Comparison of ENCODE assay signal across 8 cellular contexts in the genomic region with DNA sequence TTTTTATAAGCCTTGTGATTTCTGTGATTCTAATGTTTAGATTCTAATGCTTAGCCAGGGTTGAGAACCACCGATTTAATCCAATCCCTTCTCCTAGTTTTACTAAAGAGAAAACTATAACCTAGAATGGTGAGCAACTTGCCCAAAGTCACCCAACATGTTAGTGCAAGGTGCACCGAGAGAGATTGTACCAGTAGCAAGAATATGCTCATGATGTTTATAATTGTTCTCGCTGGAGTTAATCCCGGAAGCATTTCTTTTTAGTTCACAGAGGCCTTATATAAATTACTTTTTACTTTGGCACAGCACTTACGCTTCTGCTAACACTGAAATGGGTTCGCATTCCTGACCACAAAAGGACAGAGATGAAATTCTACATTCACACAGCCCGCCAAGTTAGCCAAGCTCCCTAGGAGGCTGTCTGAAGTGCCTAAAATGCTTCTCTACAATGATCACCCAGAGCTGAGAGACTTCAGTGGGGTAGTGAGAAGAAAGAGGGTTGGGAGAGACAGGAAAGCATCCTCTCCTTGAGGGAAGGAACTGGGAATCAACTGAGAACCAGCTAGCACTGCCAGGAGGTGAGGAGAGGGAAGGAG. TPM values are rescaled to one million over a fixed set of nuclear protein-coding genes. Genes with fewer than 3 reads are reported as not detected.
A peak's percentile ranks its signal among the peaks of the same experiment; 100 is the strongest.
DNase-seq lines count a peak whose midpoint lies in the region; ATAC-seq and TF ChIP-seq lines count a peak whose summit lies in the region.

No MANE protein-coding gene starts in this region.

- TF ChIP-seq POLR2A in NB4 (IDR thresholded peaks at IDR 0.05; ENCODE audit: extremely low read depth, insufficient read length), result no peak

- peaks cover 0 to 24% of the 10 kb centered on the region in 2 donors for H3K36me3 Mint-ChIP-seq in CD4-positive, alpha-beta memory T cell

- H3K27me3 ChIP-seq in CD4-positive, alpha-beta memory T cell (ENCODE audit: insufficient read depth, low read length), result no peaks in the 10 kb centered on the region
- H3K27me3 ChIP-seq in effector memory CD4-positive, alpha-beta T cell (replicated peaks; ENCODE audit: control insufficient read depth, insufficient read depth, low read length, poor library complexity, severe bottlenecking), result no peaks in the 10 kb centered on the region
- H3K27me3 ChIP-seq in neuron (ENCODE audit: insufficient read depth, low read length), result peaks cover 2% of the 10 kb centered on the region

- intact Hi-C loops in CD4-positive, alpha-beta memory T cell (cut with micrococcal nuclease), result loop anchor here (5.0 kb wide), 1 partner anchor 68 kb away; no protein-coding TSS in a partner anchor

- H3K27me3 Mint-ChIP-seq in CD4-positive, alpha-beta memory T cell, result peaks cover 0 to 1% of the 10 kb centered on the region in 2 donors

- H3K9me3 Mint-ChIP-seq in CD4-positive, alpha-beta memory T cell, result peaks cover 0 to 4% (median 0%) of the 10 kb centered on the region in 8 donors

- CTCF ChIA-PET in CD4-positive, alpha-beta memory T cell (lab: Charles Lee; ENCODE audit: partially characterized antibody), result interaction anchor here (1.1 to 5.1 kb wide), 7 partner anchors 10 to 114 kb away, joined by 3 to 44 read pairs (median 8); a partner anchor contains a TSS

- no peaks in the 10 kb centered on the region for H3K9me3 ChIP-seq in CD4-positive, alpha-beta memory T cell (ENCODE audit: control insufficient read depth in 1 of 2, low read length in 2 of 2)
- no peaks in the 10 kb centered on the region for H3K9me3 ChIP-seq in effector memory CD4-positive, alpha-beta T cell (ENCODE audit: control insufficient read depth, low read length)
- no peaks in the 10 kb centered on the region for H3K9me3 ChIP-seq in neuron (ENCODE audit: low read length)

- no peak for DNase-seq in CD4-positive, alpha-beta memory T cell
- DNase-seq in NB4 (ENCODE audit: low read depth) (no peak), mucosa of gallbladder (ENCODE audit: low spot score) (no peak), GDM1 (lab: John Stamatoyannopoulos, UW) (no peak)
- DNase-seq in effector memory CD4-positive, alpha-beta T cell, result no peak

- no peak for TF ChIP-seq CTCF in NB4 (IDR thresholded peaks at IDR 0.05; ENCODE audit: low read depth, low read length)

- peak overlapping the region; percentile 90 to 99 (median 94) for H3K4me3 Mint-ChIP-seq in CD4-positive, alpha-beta memory T cell

- ATAC-seq in HG02571 (IDR thresholded peaks at IDR 0.05; ENCODE audit: unreplicated experiment), result no peak
- ATAC-seq in GM21515 (IDR thresholded peaks at IDR 0.05; ENCODE audit: unreplicated experiment), result no peak

- POLR2A ChIA-PET in CD4-positive, alpha-beta memory T cell (lab: Charles Lee; ENCODE audit: partially characterized antibody), result interaction anchor here (0.7 to 4.0 kb wide), 18 partner anchors 9 to 413 kb away, joined by 3 to 42 read pairs (median 6); a partner anchor contains a TSS

- peak overlapping the region; percentile 94 to 99 (median 98) for H3K27ac Mint-ChIP-seq in CD4-positive, alpha-beta memory T cell

- H2AFZ ChIP-seq in neuron (ENCODE audit: low read depth, low read length), result peak overlapping the region; percentile 89

- peaks cover 31% of the 10 kb centered on the region for H3K4me1 ChIP-seq in CD4-positive, alpha-beta memory T cell (ENCODE audit: insufficient read depth, low read length)
- H3K4me1 ChIP-seq in effector memory CD4-positive, alpha-beta T cell (ENCODE audit: control insufficient read depth, insufficient read depth, low read length, poor library complexity, severe bottlenecking), result peaks cover 19% of the 10 kb centered on the region
- H3K4me1 ChIP-seq in neuron (ENCODE audit: insufficient read depth, low read length), result peaks cover 24% of the 10 kb centered on the region

- H3K36me3 ChIP-seq in CD4-positive, alpha-beta memory T cell (ENCODE audit: insufficient read depth, low read length), result peaks cover 7% of the 10 kb centered on the region
- peaks cover 15% of the 10 kb centered on the region for H3K36me3 ChIP-seq in effector memory CD4-positive, alpha-beta T cell (ENCODE audit: control insufficient read depth, insufficient read depth, low read length)
- peaks cover 1% of the 10 kb centered on the region for H3K36me3 ChIP-seq in neuron (ENCODE audit: insufficient read depth, low read length)

- H3K27ac ChIP-seq in CD4-positive, alpha-beta memory T cell (ENCODE audit: low read depth, low read length), result peak overlapping the region; percentile 91
- H3K27ac ChIP-seq in effector memory CD4-positive, alpha-beta T cell (ENCODE audit: insufficient read depth, low read length, poor library complexity, severe bottlenecking), result peak overlapping the region; percentile 91

- H3K4me3 ChIP-seq in CD4-positive, alpha-beta memory T cell (ENCODE audit: low read length in 2 of 2), result peak overlapping the region; percentile 30 to 99
- peak overlapping the region; percentile 77 for H3K4me3 ChIP-seq in NB4 (ENCODE audit: low read depth, low read length)
- H3K4me3 ChIP-seq in effector memory CD4-positive, alpha-beta T cell (ENCODE audit: insufficient read depth, low read depth, low read length, poor library complexity, severe bottlenecking), result peak overlapping the region; percentile 96
- H3K4me3 ChIP-seq in neuron (ENCODE audit: low read length), result peak overlapping the region; percentile 86

- peaks cover 16 to 43% (median 32%) of the 10 kb centered on the region in 4 donors for H3K4me1 Mint-ChIP-seq in CD4-positive, alpha-beta memory T cell

RNA-seq across cellular contexts. Expression of a gene that starts 0.6 kb away (rescaled TPM):
- total RNA-seq in CD4-positive, alpha-beta memory T cell, result 10 to 100 TPM; 80.3 to 87.0 TPM
- 10 to 100 TPM; 75.1 to 87.1 TPM for polyA plus RNA-seq in CD4-positive, alpha-beta memory T cell
- 158 TPM for total RNA-seq in mucosa of gallbladder

RNA-seq across cellular contexts. Expression of a gene that starts 4.9 kb away (rescaled TPM):
- 10 to 100 TPM; 29.9 to 32.5 TPM for total RNA-seq in CD4-positive, alpha-beta memory T cell
- polyA plus RNA-seq in CD4-positive, alpha-beta memory T cell, result 1 to 10 TPM; 1.4 to 1.8 TPM
- total RNA-seq in mucosa of gallbladder, result 43.0 TPM

RNA-seq across cellular contexts. Expression of a gene that starts 7.6 kb away (rescaled TPM):
- total RNA-seq in CD4-positive, alpha-beta memory T cell, result 1 to 10 TPM; 2.5 to 2.9 TPM
- polyA plus RNA-seq in CD4-positive, alpha-beta memory T cell, result not detected
- total RNA-seq in mucosa of gallbladder, result 152 TPM

RNA-seq across cellular contexts. Expression of a gene that starts 13.5 kb away (rescaled TPM):
- 10 to 100 TPM; 76.4 to 79.7 TPM for total RNA-seq in CD4-positive, alpha-beta memory T cell
- 100 to 1,000 TPM; 191 to 349 TPM for polyA plus RNA-seq in CD4-positive, alpha-beta memory T cell
- 1,148 TPM for total RNA-seq in mucosa of gallbladder

RNA-seq across cellular contexts. Expression of a gene that starts 27.7 kb away (rescaled TPM):
- total RNA-seq in CD4-positive, alpha-beta memory T cell, result 10 to 100 TPM; 15.1 to 15.8 TPM
- polyA plus RNA-seq in CD4-positive, alpha-beta memory T cell, result 1 to 10 TPM in 1 of 2 donors, under 1 TPM in 1; 0.25 to 1.6 TPM
- 11.5 TPM for total RNA-seq in mucosa of gallbladder

Comparison
In these comparisons a context has a peak if more than half of its experiments do, and no peak if none do; other contexts are left out.
1. RNA of a gene that starts 7.6 kb away (total RNA-seq): 152 TPM in mucosa of gallbladder (single experiment); 2.5 to 2.9 TPM in CD4-positive, alpha-beta memory T cell; every median in the first group is over 10 times any median in the second.
2. Peak in every context shown above with its lines, with median percentiles within 50 percentile points of each other: H3K4me3 ChIP-seq.